In genomic region chr18:76349067-76349715, GRCh38 we compare ENCODE assay signal across 8 cellular contexts.
DNase-seq lines count a peak whose midpoint lies in the region; ATAC-seq and TF ChIP-seq lines count a peak whose summit lies in the region.

No MANE protein-coding gene starts in this region.

- TF ChIP-seq CTCF in coronary artery (IDR thresholded peaks at IDR 0.05) (peak; percentile 73), lower lobe of right lung (IDR thresholded peaks at IDR 0.05) (peak; percentile 81)

- no peaks in the 10 kb centered on the region for H3K36me3 ChIP-seq in lower lobe of right lung

- H3K27me3 ChIP-seq in lower lobe of right lung (ENCODE audit: low read depth): no peaks in the 10 kb centered on the region

- H3K27ac ChIP-seq in coronary artery: no peak overlapping the region
- no peak overlapping the region for H3K27ac ChIP-seq in lower lobe of right lung

- no peaks in the 10 kb centered on the region for H3K9me3 ChIP-seq in lower lobe of right lung

- peak in 3 of 4 experiments; percentile 11 to 25 (median 23) for DNase-seq in activated CD4-positive, CD25-positive, alpha-beta regulatory T cell (lab: John Stamatoyannopoulos, UW)
- DNase-seq in NCI-H446 treated with DMSO at 0.1 percent for 48 hours (lab: John Stamatoyannopoulos, UW): peak; percentile 10
- peak; percentile 52 to 63 for DNase-seq in activated CD4-positive, alpha-beta T cell treated with anti-CD3 and anti-CD28 coated beads for 4 hours
- DNase-seq in coronary artery (ENCODE audit: low spot score): no peak
- DNase-seq in lower lobe of right lung: no peak
- DNase-seq in stimulated activated CD4-positive, alpha-beta T cell treated with anti-CD3 and anti-CD28 coated beads, TNF-alpha, amount 100 ng/mL, for 4 hours (ENCODE audit: low read depth in 3 of 3): peak; percentile 26 to 33 (median 30)

- no peaks in the 10 kb centered on the region for H3K4me1 ChIP-seq in lower lobe of right lung

- H3K4me3 ChIP-seq in coronary artery (peak overlapping the region; percentile 19), lower lobe of right lung (peak overlapping the region; percentile 28)

- intact Hi-C loops in lower lobe of right lung (cut with DNase I): no loop called here

- ATAC-seq in activated CD4-positive, CD25-positive, alpha-beta regulatory T cell treated with anti-CD3 and anti-CD28 coated beads, Interleukin-2, amount 50 U/mL, for 24 hours: no peak
- ATAC-seq in HG03280 (IDR thresholded peaks at IDR 0.05; ENCODE audit: unreplicated experiment) (peak; percentile 66), lower lobe of right lung (peak; percentile 61 to 73)

Comparison
In these comparisons a context has a peak if more than half of its experiments do, and no peak if none do; other contexts are left out.
1. DNase-seq: peak in activated CD4-positive, CD25-positive, alpha-beta regulatory T cell (3 of 4), NCI-H446 treated with DMSO at 0.1 percent for 48 hours (single experiment), activated CD4-positive, alpha-beta T cell treated with anti-CD3 and anti-CD28 coated beads for 4 hours (2 of 2) and stimulated activated CD4-positive, alpha-beta T cell treated with anti-CD3 and anti-CD28 coated beads, TNF-alpha, amount 100 ng/mL, for 4 hours (3 of 3); none in coronary artery (single experiment) and lower lobe of right lung (single experiment).
2. ATAC-seq: peak in HG03280 (single experiment) and lower lobe of right lung (2 of 2); none in activated CD4-positive, CD25-positive, alpha-beta regulatory T cell treated with anti-CD3 and anti-CD28 coated beads, Interleukin-2, amount 50 U/mL, for 24 hours (0 of 2).